Comparison of ENCODE assay signal across 1 cellular context in genomic region chr4:1856071-1856919, GRCh38.
TF ChIP-seq lines count a peak whose summit lies in the region.

Gene LETM1 (minus strand): TSS chr4:1856156. CDS start chr4:1855950, 206 bp downstream.

TF ChIP-seq in GM12878, 131 proteins besides CTCF, POLR2A, EP300 and RAD21 (continued from another document and continues in another):
- TF ChIP-seq IRF3 (IDR thresholded peaks at IDR 0.05) (peak; percentile 62), MYC (IDR thresholded peaks at IDR 0.05; ENCODE audit: insufficient read depth, insufficient read length, insufficient replicate concordance, low read length, severe bottlenecking) (peak; percentile 11), HDAC6 (IDR thresholded peaks at IDR 0.05; ENCODE audit: unreplicated experiment) (peak; percentile 34), EZH2 (IDR thresholded peaks at IDR 0.05; ENCODE audit: borderline replicate concordance, control insufficient read depth, low read depth, low read length) (no peak), HCFC1 (IDR thresholded peaks at IDR 0.05; ENCODE audit: low read length) (peak; percentile 97), PKNOX1 (IDR thresholded peaks at IDR 0.05) (0 out of 2 replicates have a peak, but pooled peaks have one; percentile 24), EGR1 (IDR thresholded peaks at IDR 0.05; ENCODE audit: borderline replicate concordance in 1 of 2, low read depth in 2 of 2, low read length in 2 of 2) (no peak), YY1 (IDR thresholded peaks at IDR 0.05; ENCODE audit: low read depth, low read length) (peak; percentile 78; the same call in 1 of the 2 replicates), CREM (IDR thresholded peaks at IDR 0.05; ENCODE audit: low read depth) (peak; percentile 78), JUND (IDR thresholded peaks at IDR 0.05; ENCODE audit: low read depth, low read length) (no peak), ATF7 (IDR thresholded peaks at IDR 0.05; ENCODE audit: low read depth) (no peak), SMAD5 (IDR thresholded peaks at IDR 0.05; ENCODE audit: low read depth) (peak; percentile 79; the same call in 1 of the 2 replicates), TARDBP (IDR thresholded peaks at IDR 0.05; ENCODE audit: borderline replicate concordance) (peak; percentile 89), ZNF592 (IDR thresholded peaks at IDR 0.05) (no peak), USF1 (IDR thresholded peaks at IDR 0.05; ENCODE audit: borderline replicate concordance, extremely low read length, insufficient read depth, low read depth, low read length) (peak; percentile 38), BRCA1 (IDR thresholded peaks at IDR 0.05; ENCODE audit: low read depth, low read length) (no peak), FOXK2 (IDR thresholded peaks at IDR 0.05) (no peak), IRF4 (IDR thresholded peaks at IDR 0.05; ENCODE audit: low read depth, low read length) (no peak), NFYA (IDR thresholded peaks at IDR 0.05; ENCODE audit: borderline replicate concordance, low read depth, low read length) (no peak), CUX1 (IDR thresholded peaks at IDR 0.05; ENCODE audit: insufficient replicate concordance, low read depth, low read length) (no peak), MTA3 (IDR thresholded peaks at IDR 0.05; ENCODE audit: borderline replicate concordance, low read length) (no peak), SUZ12 (IDR thresholded peaks at IDR 0.05; ENCODE audit: unreplicated experiment) (no peak), NR2F1 (conservative IDR thresholded peaks at IDR 0.05) (no peak), SIX5 (IDR thresholded peaks at IDR 0.05; ENCODE audit: low read depth, low read length, severe bottlenecking) (peak; percentile 96), STAT1 (conservative IDR thresholded peaks at IDR 0.05) (no peak), E2F4 (IDR thresholded peaks at IDR 0.05; ENCODE audit: low read depth, low read length) (no peak), SMARCA5 (IDR thresholded peaks at IDR 0.05) (no peak; the same call in 1 of the 2 replicates), POU2F2 (IDR thresholded peaks at IDR 0.05; ENCODE audit: borderline replicate concordance, low read depth, low read length) (no peak), PAX5 (IDR thresholded peaks at IDR 0.05; ENCODE audit: borderline replicate concordance, low read depth, low read length) (peak; percentile 32; the same call in 1 of the 2 replicates), WRNIP1 (IDR thresholded peaks at IDR 0.05; ENCODE audit: borderline replicate concordance, low read depth, low read length) (no peak), HDGF (IDR thresholded peaks at IDR 0.05) (no peak; the same call in 1 of the 2 replicates), GABPA (IDR thresholded peaks at IDR 0.05; ENCODE audit: low read depth) (peak; percentile 83), ZBED1 (IDR thresholded peaks at IDR 0.05; ENCODE audit: borderline replicate concordance) (no peak), TCF3 (IDR thresholded peaks at IDR 0.05; ENCODE audit: borderline replicate concordance, insufficient read depth, low read depth, low read length) (no peak), SKIL (IDR thresholded peaks at IDR 0.05; ENCODE audit: low read depth, poor library complexity, severe bottlenecking) (no peak), SREBF2 (IDR thresholded peaks at IDR 0.05; ENCODE audit: low read length) (no peak), SREBF1 (IDR thresholded peaks at IDR 0.05; ENCODE audit: low read length) (peak; percentile 71), STAT3 (IDR thresholded peaks at IDR 0.05; ENCODE audit: low read depth, low read length) (no peak), NR2C1 (IDR thresholded peaks at IDR 0.05) (peak; percentile 78)
- TF ChIP-seq, protein P1, sequence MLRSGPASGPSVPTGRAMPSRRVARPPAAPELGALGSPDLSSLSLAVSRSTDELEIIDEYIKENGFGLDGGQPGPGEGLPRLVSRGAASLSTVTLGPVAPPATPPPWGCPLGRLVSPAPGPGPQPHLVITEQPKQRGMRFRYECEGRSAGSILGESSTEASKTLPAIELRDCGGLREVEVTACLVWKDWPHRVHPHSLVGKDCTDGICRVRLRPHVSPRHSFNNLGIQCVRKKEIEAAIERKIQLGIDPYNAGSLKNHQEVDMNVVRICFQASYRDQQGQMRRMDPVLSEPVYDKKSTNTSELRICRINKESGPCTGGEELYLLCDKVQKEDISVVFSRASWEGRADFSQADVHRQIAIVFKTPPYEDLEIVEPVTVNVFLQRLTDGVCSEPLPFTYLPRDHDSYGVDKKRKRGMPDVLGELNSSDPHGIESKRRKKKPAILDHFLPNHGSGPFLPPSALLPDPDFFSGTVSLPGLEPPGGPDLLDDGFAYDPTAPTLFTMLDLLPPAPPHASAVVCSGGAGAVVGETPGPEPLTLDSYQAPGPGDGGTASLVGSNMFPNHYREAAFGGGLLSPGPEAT (IDR thresholded peaks at IDR 0.05; ENCODE audit: low read depth), result no peak
- TF ChIP-seq, protein P2, sequence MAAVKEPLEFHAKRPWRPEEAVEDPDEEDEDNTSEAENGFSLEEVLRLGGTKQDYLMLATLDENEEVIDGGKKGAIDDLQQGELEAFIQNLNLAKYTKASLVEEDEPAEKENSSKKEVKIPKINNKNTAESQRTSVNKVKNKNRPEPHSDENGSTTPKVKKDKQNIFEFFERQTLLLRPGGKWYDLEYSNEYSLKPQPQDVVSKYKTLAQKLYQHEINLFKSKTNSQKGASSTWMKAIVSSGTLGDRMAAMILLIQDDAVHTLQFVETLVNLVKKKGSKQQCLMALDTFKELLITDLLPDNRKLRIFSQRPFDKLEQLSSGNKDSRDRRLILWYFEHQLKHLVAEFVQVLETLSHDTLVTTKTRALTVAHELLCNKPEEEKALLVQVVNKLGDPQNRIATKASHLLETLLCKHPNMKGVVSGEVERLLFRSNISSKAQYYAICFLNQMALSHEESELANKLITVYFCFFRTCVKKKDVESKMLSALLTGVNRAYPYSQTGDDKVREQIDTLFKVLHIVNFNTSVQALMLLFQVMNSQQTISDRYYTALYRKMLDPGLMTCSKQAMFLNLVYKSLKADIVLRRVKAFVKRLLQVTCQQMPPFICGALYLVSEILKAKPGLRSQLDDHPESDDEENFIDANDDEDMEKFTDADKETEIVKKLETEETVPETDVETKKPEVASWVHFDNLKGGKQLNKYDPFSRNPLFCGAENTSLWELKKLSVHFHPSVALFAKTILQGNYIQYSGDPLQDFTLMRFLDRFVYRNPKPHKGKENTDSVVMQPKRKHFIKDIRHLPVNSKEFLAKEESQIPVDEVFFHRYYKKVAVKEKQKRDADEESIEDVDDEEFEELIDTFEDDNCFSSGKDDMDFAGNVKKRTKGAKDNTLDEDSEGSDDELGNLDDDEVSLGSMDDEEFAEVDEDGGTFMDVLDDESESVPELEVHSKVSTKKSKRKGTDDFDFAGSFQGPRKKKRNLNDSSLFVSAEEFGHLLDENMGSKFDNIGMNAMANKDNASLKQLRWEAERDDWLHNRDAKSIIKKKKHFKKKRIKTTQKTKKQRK (IDR thresholded peaks at IDR 0.05; ENCODE audit: low read depth, low read length), result no peak
